Comparison of ENCODE assay signal across 1 cellular context in the genomic region with DNA sequence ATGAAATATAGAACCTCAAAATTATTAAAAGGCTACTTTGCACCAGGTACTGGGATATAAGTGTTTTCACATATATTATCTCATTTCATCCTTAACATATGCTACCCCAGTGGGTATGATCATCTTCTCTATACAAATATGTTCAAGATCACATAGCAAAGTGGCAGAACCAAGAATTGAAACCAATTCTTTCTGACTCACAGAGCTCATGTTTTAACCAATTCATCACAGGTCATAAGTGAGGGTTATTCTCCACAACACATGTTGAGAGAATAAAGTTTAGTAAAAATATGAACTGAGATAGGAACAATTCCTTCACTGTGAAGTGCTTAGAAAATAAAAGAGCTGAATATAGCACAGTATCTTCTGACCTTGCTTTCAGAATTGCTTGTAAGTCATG.
TF ChIP-seq lines count a peak whose summit lies in the region.

No MANE protein-coding gene starts in this region.

TF ChIP-seq in H1, 55 proteins besides CTCF, POLR2A, EP300 and RAD21 (continued from another document):
- no peak for TF ChIP-seq FOSL1 (IDR thresholded peaks at IDR 0.05; ENCODE audit: insufficient read depth, low read depth, low read length)
- no peak for TF ChIP-seq MAFK (IDR thresholded peaks at IDR 0.05; ENCODE audit: low read depth, low read length)
TF ChIP-seq in H1: peak in this region for 0.
